ENCODE assay signal across 8 cellular contexts in genomic region chr3:138348950-138349739, GRCh38. TPM values are rescaled to one million over a fixed set of nuclear protein-coding genes. Genes with fewer than 3 reads are reported as not detected.
A peak's percentile ranks its signal among the peaks of the same experiment; 100 is the strongest.
DNase-seq lines count a peak whose midpoint lies in the region; ATAC-seq and TF ChIP-seq lines count a peak whose summit lies in the region.

No MANE protein-coding gene starts in this region.

- no peaks in the 10 kb centered on the region for H3K79me2 ChIP-seq in mammary epithelial cell (ENCODE audit: insufficient read depth, low read length)

- H3K4me1 ChIP-seq in mammary epithelial cell (ENCODE audit: insufficient read depth, low read length): peaks cover 6% of the 10 kb centered on the region
- peaks cover 1 to 26% (median 14%) of the 10 kb centered on the region in 4 donors for H3K4me1 ChIP-seq in liver (ENCODE audit: control insufficient read depth in 4 of 4, insufficient read depth in 4 of 4, low read length in 3 of 4)
- H3K4me1 ChIP-seq in thoracic aorta (ENCODE audit: control insufficient read depth in 1 of 2, low read depth in 2 of 2): peaks cover 17 to 45% of the 10 kb centered on the region in 2 donors

- DNase-seq in CD1c-positive myeloid dendritic cell (ENCODE audit: extremely low spot score) (peak; percentile 18), MG63 (no peak), mammary epithelial cell (no peak), thoracic aorta (ENCODE audit: low spot score) (no peak), NCI-H1436 (lab: John Stamatoyannopoulos, UW) (no peak), mucosa of gallbladder (ENCODE audit: low spot score) (no peak), NCI-H2107 treated with DMSO at 0.1 percent for 48 hours (lab: John Stamatoyannopoulos, UW; ENCODE audit: unreplicated experiment) (no peak)

- H3K4me2 ChIP-seq in mammary epithelial cell (ENCODE audit: insufficient read depth, low read depth, low read length): peak overlapping the region; percentile 91

- no peak overlapping the region for H3K27ac ChIP-seq in mammary epithelial cell (ENCODE audit: insufficient read depth, low read depth, low read length)
- peak overlapping the region; percentile 64 to 68 for H3K27ac ChIP-seq in liver (ENCODE audit: low read depth in 1 of 2, low read length in 2 of 2)
- H3K27ac ChIP-seq in thoracic aorta: peak overlapping the region; percentile 89 to 95

- H3K9me3 ChIP-seq in MG63 (0 out of 2 replicates have a peak, but pooled peaks cover 2% of the 10 kb centered on the region), mammary epithelial cell (replicated peaks; ENCODE audit: insufficient read depth, low read length) (no peaks in the 10 kb centered on the region), liver (ENCODE audit: control insufficient read depth in 4 of 4, low read length in 3 of 4) (no peaks in the 10 kb centered on the region), thoracic aorta (no peaks in the 10 kb centered on the region)

- 30% methylated on average over 9 of the region's 28 CpGs for WGBS in mammary epithelial cell (ENCODE audit: low coverage, missing lambda C conversion rate)
- 33% methylated on average over 28 of the region's 28 CpGs for WGBS in liver

- CTCF ChIA-PET in mammary epithelial cell (lab: Charles Lee; ENCODE audit: low non-redundant PET): no interaction called here

- intact Hi-C loops in mammary epithelial cell (cut with micrococcal nuclease): loop anchor here (1.0 kb wide), 1 partner anchor 33 kb away; no protein-coding TSS in a partner anchor

- H2AFZ ChIP-seq in mammary epithelial cell (ENCODE audit: low read depth, low read length): peak overlapping the region; percentile 97

- TF ChIP-seq CTCF in mammary epithelial cell (conservative IDR thresholded peaks at IDR 0.05 in 1 of 2, IDR thresholded peaks at IDR 0.05 in 1 of 2; ENCODE audit: extremely low read depth in 1 of 2, insufficient read depth in 1 of 2, low read depth in 1 of 2, low read length in 2 of 2): no peak
- TF ChIP-seq CTCF in liver (IDR thresholded peaks at IDR 0.05; ENCODE audit: low read depth, low read length, missing input control): no peak
- no peak for TF ChIP-seq CTCF in thoracic aorta (IDR thresholded peaks at IDR 0.05)

- no peak for TF ChIP-seq RAD21 in liver (IDR thresholded peaks at IDR 0.05)

- peak overlapping the region; percentile 52 for H3K4me3 ChIP-seq in MG63
- peak overlapping the region; percentile 64 to 68 (median 64) for H3K4me3 ChIP-seq in mammary epithelial cell (replicated peaks in 1 of 3; ENCODE audit: insufficient read depth in 1 of 3, low read depth in 2 of 3, low read length in 3 of 3)
- H3K4me3 ChIP-seq in liver (ENCODE audit: low read depth in 1 of 3, low read length in 3 of 3): peak overlapping the region in 2 of 3 donors; percentile 74 to 85
- peak overlapping the region; percentile 87 for H3K4me3 ChIP-seq in thoracic aorta

- in situ Hi-C loops in mammary epithelial cell (cut with MboI; ENCODE audit: low sequenced_read_pairs in 2 of 2): no loop called here

- no peak for ATAC-seq in thoracic aorta (ENCODE audit: insufficient number of reproducible peaks, low FRiP score, low read depth)

- H3K9ac ChIP-seq in mammary epithelial cell (ENCODE audit: insufficient read depth, low read length): no peak overlapping the region
- no peak overlapping the region for H3K9ac ChIP-seq in liver (ENCODE audit: low read depth in 1 of 2, low read length in 2 of 2)

- H3K27me3 ChIP-seq in MG63: no peaks in the 10 kb centered on the region
- no peaks in the 10 kb centered on the region for H3K27me3 ChIP-seq in mammary epithelial cell (ENCODE audit: insufficient read depth, low read length)
- H3K27me3 ChIP-seq in liver (ENCODE audit: control insufficient read depth in 4 of 4, insufficient read depth in 4 of 4, low read length in 3 of 4): no peaks in the 10 kb centered on the region
- no peaks in the 10 kb centered on the region for H3K27me3 ChIP-seq in thoracic aorta (replicated peaks; ENCODE audit: insufficient read depth)

- H4K20me1 ChIP-seq in mammary epithelial cell (ENCODE audit: insufficient read depth, low read length): no peaks in the 10 kb centered on the region

- BruUV-seq in mammary epithelial cell (replicated peaks; lab: Mats Ljungman, UMichigan): no TSS peak

- no peaks in the 10 kb centered on the region for H3K36me3 ChIP-seq in MG63
- no peaks in the 10 kb centered on the region for H3K36me3 ChIP-seq in mammary epithelial cell (ENCODE audit: insufficient read depth, low read length)
- H3K36me3 ChIP-seq in liver (ENCODE audit: control insufficient read depth in 4 of 4, insufficient read depth in 3 of 4, low read depth in 1 of 4, low read length in 3 of 4): no peaks in the 10 kb centered on the region
- H3K36me3 ChIP-seq in thoracic aorta: no peaks in the 10 kb centered on the region

- dilution Hi-C loops in mammary epithelial cell (cut with HindIII; ENCODE audit: low sequenced_read_pairs): no loop called here

TF ChIP-seq in liver, 16 proteins besides CTCF, POLR2A, EP300 and RAD21:
- TF ChIP-seq MAX (IDR thresholded peaks at IDR 0.05): no peak
- TF ChIP-seq SP1 (IDR thresholded peaks at IDR 0.05): no peak
- no peak for TF ChIP-seq FOXA2 (IDR thresholded peaks at IDR 0.05)
- no peak for TF ChIP-seq HNF4G (IDR thresholded peaks at IDR 0.05)

RNA-seq across cellular contexts. Expression of gene MRAS, which starts 0.8 kb away (rescaled TPM):
- 11.0 and 23.4 TPM in 2 replicates for total RNA-seq in MG63 (2014; rRNA removed; shearing (Covaris generic); ENCODE audit: low replicate concordance)
- 10 to 100 TPM; 16.4 to 55.3 TPM for total RNA-seq in mammary epithelial cell
- 14.3 TPM for polyA plus RNA-seq in mammary epithelial cell
- polyA minus RNA-seq in mammary epithelial cell: 12.7 TPM
- total RNA-seq in liver: 1 to 10 TPM; 1.6 to 2.6 TPM
- polyA plus RNA-seq in liver: 1 to 10 TPM; 1.6 to 2.2 TPM
- total RNA-seq in thoracic aorta: 10 to 100 TPM; 58.6 to 62.3 TPM
- 31.7 TPM for total RNA-seq in mucosa of gallbladder

RNA-seq across cellular contexts. Expression of gene NME9, which starts 19.5 kb away (rescaled TPM):
- total RNA-seq in MG63 (2014; rRNA removed; shearing (Covaris generic); ENCODE audit: low replicate concordance): 3.1 TPM in 1 of 2 replicates, not detected in the other
- under 1 TPM in 1 of 2 donors, not detected in 1; 0.50 TPM for total RNA-seq in mammary epithelial cell
- polyA plus RNA-seq in mammary epithelial cell: not detected
- polyA minus RNA-seq in mammary epithelial cell: not detected
- total RNA-seq in liver: under 1 TPM in 1 of 2 donors, not detected in 1; 0.08 TPM
- under 1 TPM in 1 of 2 donors, not detected in 1; 0.39 TPM for polyA plus RNA-seq in liver
- not detected for total RNA-seq in thoracic aorta
- total RNA-seq in mucosa of gallbladder: 2.6 TPM
